ENCODE assay signal across 8 cellular contexts in the genomic region with DNA sequence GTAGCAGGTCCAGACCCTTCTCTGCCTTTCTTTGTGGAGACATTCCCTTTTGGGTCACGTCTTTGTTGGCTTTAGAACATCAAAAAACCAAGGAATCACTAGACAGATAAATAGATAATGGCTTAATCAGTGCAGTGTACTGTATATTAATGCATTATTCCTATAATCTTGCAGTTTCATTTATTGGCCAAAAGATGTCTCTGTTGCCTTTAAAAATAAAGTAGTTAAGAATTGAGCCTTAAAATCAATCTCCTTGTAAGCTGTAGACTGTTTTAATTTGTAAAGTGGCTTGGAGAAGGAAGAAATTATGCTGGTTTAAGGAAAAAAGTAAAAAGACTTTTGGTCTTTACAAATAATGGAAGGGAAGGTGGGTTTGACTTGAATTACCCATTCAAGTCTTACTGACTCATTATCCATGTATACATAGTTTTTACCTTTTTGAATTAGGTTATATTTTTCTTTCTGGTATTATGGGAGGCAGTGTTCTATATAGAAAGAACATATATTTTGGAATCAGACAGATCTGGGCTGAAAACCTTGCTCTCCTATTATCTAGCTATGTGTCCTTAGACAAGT.
DNase-seq lines count a peak whose midpoint lies in the region; ATAC-seq and FAIRE-seq lines count a peak whose summit lies in the region.

No MANE protein-coding gene starts in this region.

- peak; percentile 35 for FAIRE-seq in RCC 7860 (lab: Jason Lieb, UNC)

- peak overlapping the region; percentile 94 for H3K27ac ChIP-seq in subcutaneous abdominal adipose tissue (ENCODE audit: low read depth, low read length)

- DNase-seq in Right ventricle myocardium inferior (ENCODE audit: missing footprints) (no peak), cardiac septum (ENCODE audit: low spot score) (no peak), RCC 7860 (ENCODE audit: low spot score) (peak; percentile 51), germinal center (ENCODE audit: low spot score) (peak; percentile 18), middle frontal gyrus (ENCODE audit: extremely low spot score, low spot score) (no peak)

- no peaks in the 10 kb centered on the region for H3K27me3 ChIP-seq in subcutaneous abdominal adipose tissue (ENCODE audit: control insufficient read depth in 5 of 5, insufficient read depth in 4 of 5, low read length in 5 of 5)

- no peaks in the 10 kb centered on the region for H3K9me3 ChIP-seq in subcutaneous abdominal adipose tissue (ENCODE audit: control insufficient read depth in 5 of 5, low read length in 5 of 5)

- peak overlapping the region in 4 of 5 donors; percentile 27 to 64 (median 48) for H3K9ac ChIP-seq in subcutaneous abdominal adipose tissue (ENCODE audit: low read length in 5 of 5)

- ATAC-seq in Right ventricle myocardium inferior (peak; percentile 57), HG03039 (IDR thresholded peaks at IDR 0.05; ENCODE audit: unreplicated experiment) (no peak), HG03457 (IDR thresholded peaks at IDR 0.05; ENCODE audit: unreplicated experiment) (no peak)

- intact Hi-C loops in Right ventricle myocardium inferior (cut with DNase I): loop anchor here (2.0 kb wide), 2 partner anchors 304 to 344 kb away; partner anchors contain the start of gene DHRS3
- intact Hi-C loops in cardiac septum (cut with DNase I): loop anchor here (1.0 to 2.0 kb wide), 2 partner anchors 305 to 344 kb away; no protein-coding TSS in a partner anchor

- no peak overlapping the region for H3K4me3 ChIP-seq in subcutaneous abdominal adipose tissue (ENCODE audit: low read depth in 1 of 5, low read length in 5 of 5)

- peaks cover 26 to 65% (median 43%) of the 10 kb centered on the region in 5 donors for H3K36me3 ChIP-seq in subcutaneous abdominal adipose tissue (ENCODE audit: control insufficient read depth in 5 of 5, insufficient read depth in 5 of 5, low read length in 5 of 5)

- peaks cover 2 to 31% (median 25%) of the 10 kb centered on the region in 5 donors for H3K4me1 ChIP-seq in subcutaneous abdominal adipose tissue (ENCODE audit: control insufficient read depth in 5 of 5, insufficient read depth in 5 of 5, low read length in 5 of 5)

Comparison
In these comparisons a context has a peak if more than half of its experiments do, and no peak if none do; other contexts are left out.
1. DNase-seq: peak in RCC 7860 (single experiment) and germinal center (single experiment); none in Right ventricle myocardium inferior (single experiment), cardiac septum (single experiment) and middle frontal gyrus (single experiment).